Comparison of ENCODE assay signal across 9 cellular contexts in the genomic region with DNA sequence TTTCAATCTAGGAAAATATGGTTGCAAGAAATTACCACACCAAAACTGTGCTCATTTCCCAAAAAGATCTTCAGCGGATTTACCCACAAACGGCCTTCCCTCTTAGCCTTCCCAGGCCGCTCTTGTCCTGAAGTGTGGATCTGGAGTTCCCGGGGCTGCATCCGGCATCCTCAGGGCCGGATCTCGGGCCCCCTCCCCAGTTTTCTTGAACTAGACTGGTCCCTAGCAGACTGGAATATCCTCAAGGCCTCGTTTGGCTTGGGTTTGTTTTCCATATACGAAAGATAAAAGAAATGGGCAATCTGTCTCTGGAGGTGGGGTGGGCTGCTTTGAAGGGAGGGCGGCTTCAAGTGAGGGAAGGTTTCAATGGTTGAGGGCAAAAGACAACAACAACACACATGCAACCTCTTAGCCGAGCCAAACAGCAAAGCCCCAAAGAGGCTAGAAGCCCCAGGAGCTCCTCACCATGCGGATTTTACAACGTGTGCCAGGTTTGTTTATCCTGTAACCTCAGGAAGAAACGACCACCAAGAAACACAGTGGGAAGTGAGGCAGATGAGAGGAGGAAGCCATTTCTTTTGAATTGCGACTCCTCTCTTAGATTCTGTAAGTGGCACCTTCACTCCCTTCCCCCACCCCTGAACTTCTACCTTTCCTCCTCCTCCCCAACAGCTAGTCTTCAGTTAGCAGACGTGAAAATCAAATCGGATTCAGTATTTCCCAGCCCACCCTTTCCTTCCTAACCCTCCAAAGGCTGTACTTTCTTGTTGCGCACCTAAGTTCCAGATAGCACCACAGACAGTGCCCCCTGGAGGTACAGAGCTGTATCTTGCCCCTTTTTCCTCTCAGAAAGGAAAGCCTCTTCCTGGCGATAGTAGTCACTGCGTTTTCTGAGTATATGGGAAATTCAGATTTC. TPM values are rescaled to one million over a fixed set of nuclear protein-coding genes. Genes with fewer than 3 reads are reported as not detected.
DNase-seq lines count a peak whose midpoint lies in the region; ATAC-seq and TF ChIP-seq lines count a peak whose summit lies in the region.
"Had no signal": no experiment of that assay in that cellular context is flagged by ENCODE, and none has a peak within 500 bp of the region (broad histone marks: within the 10 kb centered on the region; RNA-seq: fewer than 3 reads in every experiment).

No MANE protein-coding gene starts in this region.

- intact Hi-C loops in adrenal gland (cut with DNase I) = no loop called here
- intact Hi-C loops in vagina (cut with DNase I) = no loop called here
- intact Hi-C loops in posterior vena cava (cut with DNase I) = no loop called here

- DNase-seq in DND-41 (no peak), hepatocyte (ENCODE audit: low spot score) (peak; percentile 19), adrenal gland (no peak), vagina (ENCODE audit: extremely low spot score in 2 of 2) (no peak), posterior vena cava (ENCODE audit: low spot score) (no peak), COR-L47 (lab: John Stamatoyannopoulos, UW) (no peak)

- H4K20me1 ChIP-seq in DND-41 (ENCODE audit: insufficient read depth, low read length) = no peaks in the 10 kb centered on the region
- no peaks in the 10 kb centered on the region for H4K20me1 ChIP-seq in Loucy (ENCODE audit: insufficient read depth, low read length, poor library complexity, severe bottlenecking)
- no peaks in the 10 kb centered on the region for H4K20me1 ChIP-seq in hepatocyte (ENCODE audit: insufficient read depth, poor library complexity, severe bottlenecking)

- no peak overlapping the region for H3K4me2 ChIP-seq in DND-41 (ENCODE audit: insufficient read depth, low read length)
- no peak overlapping the region for H3K4me2 ChIP-seq in Loucy (ENCODE audit: low read depth, low read length, poor library complexity, severe bottlenecking)
- H3K4me2 ChIP-seq in hepatocyte = no peak overlapping the region

- no peak overlapping the region for H3K27ac ChIP-seq in DND-41 (ENCODE audit: low read length)
- no peak overlapping the region for H3K27ac ChIP-seq in hepatocyte
- H3K27ac ChIP-seq in adrenal gland = no peak overlapping the region
- no peak overlapping the region for H3K27ac ChIP-seq in vagina

- WGBS in hepatocyte (ENCODE audit: low lambda C conversion rate, missing lambda C conversion rate) = 59% methylated on average over 20 of the region's 20 CpGs
- 40 to 54% (median 42%) methylated on average over 20 of the region's 20 CpGs for WGBS in adrenal gland, 4 donors

- TF ChIP-seq POLR2A in adrenal gland (IDR thresholded peaks at IDR 0.05) (no peak), vagina (IDR thresholded peaks at IDR 0.05) (no peak)

- H3K27me3 ChIP-seq in DND-41 (ENCODE audit: insufficient read depth, low read length, poor library complexity) (no peaks in the 10 kb centered on the region), Loucy (ENCODE audit: insufficient read depth, low read length, poor library complexity, severe bottlenecking) (no peaks in the 10 kb centered on the region), hepatocyte (peaks cover 74% of the 10 kb centered on the region), adrenal gland (peaks cover 27% of the 10 kb centered on the region), vagina (no peaks in the 10 kb centered on the region)

- H3K9me3 ChIP-seq in DND-41 (ENCODE audit: insufficient read depth, low read length, severe bottlenecking) (no peaks in the 10 kb centered on the region), Loucy (ENCODE audit: insufficient read depth, low read depth, low read length) (no peaks in the 10 kb centered on the region; the same call in 1 of the 2 replicates), hepatocyte (ENCODE audit: low read depth) (no peaks in the 10 kb centered on the region), adrenal gland (replicated peaks in 1 of 3) (no peaks in the 10 kb centered on the region), vagina (no peaks in the 10 kb centered on the region)

- no peak for ATAC-seq in DND-41 (ENCODE audit: insufficient read depth, low read depth)
- peak; percentile 64 for ATAC-seq in GM21515 (IDR thresholded peaks at IDR 0.05; ENCODE audit: unreplicated experiment)
- ATAC-seq: esophagus mucosa had no signal

- no peaks in the 10 kb centered on the region for H3K36me3 ChIP-seq in DND-41 (ENCODE audit: insufficient read depth, low read length)
- no peaks in the 10 kb centered on the region for H3K36me3 ChIP-seq in Loucy (ENCODE audit: insufficient read depth, low read length)
- no peaks in the 10 kb centered on the region for H3K36me3 ChIP-seq in hepatocyte (replicated peaks; ENCODE audit: insufficient read depth, low read depth)
- H3K36me3 ChIP-seq in adrenal gland (replicated peaks in 1 of 2) = no peaks in the 10 kb centered on the region
- no peaks in the 10 kb centered on the region for H3K36me3 ChIP-seq in vagina

- TF ChIP-seq CTCF in DND-41 (IDR thresholded peaks at IDR 0.05; ENCODE audit: borderline replicate concordance, extremely low read depth, low read length, poor library complexity, severe bottlenecking) (peak; percentile 41), Loucy (conservative IDR thresholded peaks at IDR 0.05; ENCODE audit: low read length) (peak; percentile 48), hepatocyte (IDR thresholded peaks at IDR 0.05; ENCODE audit: poor library complexity) (peak; percentile 41), adrenal gland (IDR thresholded peaks at IDR 0.05) (peak in 3 of 6 experiments; percentile 11 to 20 (median 17)), vagina (IDR thresholded peaks at IDR 0.05) (no peak)

- H3K79me2 ChIP-seq in DND-41 (ENCODE audit: insufficient read depth, low read length) (no peaks in the 10 kb centered on the region), Loucy (ENCODE audit: insufficient read depth, low read length) (no peaks in the 10 kb centered on the region), hepatocyte (no peaks in the 10 kb centered on the region)

- H3K9ac ChIP-seq in DND-41 (ENCODE audit: low read depth, low read length) = no peak overlapping the region
- no peak overlapping the region for H3K9ac ChIP-seq in Loucy (ENCODE audit: low read depth, low read length, poor library complexity, severe bottlenecking)

- H2AFZ ChIP-seq in DND-41 (ENCODE audit: low read depth, low read length) (no peak overlapping the region), Loucy (ENCODE audit: low read length) (no peak overlapping the region), hepatocyte (no peak overlapping the region)

- H3F3A ChIP-seq in Loucy (ENCODE audit: low read depth) = no peaks in the 10 kb centered on the region

- no peak overlapping the region for H3K4me3 ChIP-seq in DND-41 (ENCODE audit: low read depth in 1 of 2, low read length in 2 of 2)
- H3K4me3 ChIP-seq in Loucy (ENCODE audit: low read length, poor library complexity, severe bottlenecking) = no peak overlapping the region
- no peak overlapping the region for H3K4me3 ChIP-seq in hepatocyte
- no peak overlapping the region for H3K4me3 ChIP-seq in adrenal gland
- H3K4me3 ChIP-seq in vagina = no peak overlapping the region

- H3K4me1 ChIP-seq in DND-41 (ENCODE audit: insufficient read depth, low read length) (no peaks in the 10 kb centered on the region), Loucy (ENCODE audit: insufficient read depth, low read length, poor library complexity, severe bottlenecking) (no peaks in the 10 kb centered on the region), hepatocyte (ENCODE audit: insufficient read depth) (no peaks in the 10 kb centered on the region), adrenal gland (replicated peaks in 1 of 2) (no peaks in the 10 kb centered on the region), vagina (peaks cover 6% of the 10 kb centered on the region)

- no peaks in the 10 kb centered on the region for H3K9me2 ChIP-seq in Loucy (replicated peaks; ENCODE audit: low read depth, low read length)
- no peaks in the 10 kb centered on the region for H3K9me2 ChIP-seq in hepatocyte (replicated peaks; ENCODE audit: insufficient read depth)

RNA-seq across cellular contexts. Expression of a gene that starts 2.6 kb away (rescaled TPM):
- 0.30 TPM in 1 of 2 replicates, not detected in the other for total RNA-seq in hepatocyte
- not detected in 2 replicates for polyA plus RNA-seq in hepatocyte
- total RNA-seq in adrenal gland = under 1 TPM in 1 of 8 donors, not detected in 7; 0.51 TPM
- under 1 TPM in 1 of 3 donors, not detected in 2; 0.10 TPM for polyA plus RNA-seq in adrenal gland
- not detected for total RNA-seq in vagina
- total RNA-seq in posterior vena cava = not detected
- total RNA-seq: esophagus mucosa had no signal

RNA-seq across cellular contexts. Expression of a gene that starts 6.6 kb away (rescaled TPM):
- total RNA-seq in hepatocyte (not detected in 2 replicates), adrenal gland (not detected), vagina (not detected), posterior vena cava (not detected)
- polyA plus RNA-seq in hepatocyte (not detected in 2 replicates), adrenal gland (not detected)
- total RNA-seq: esophagus mucosa had no signal

Comparison
In these comparisons a context has a peak if more than half of its experiments do, and no peak if none do; other contexts are left out.
1. CTCF ChIP-seq: peak in DND-41 (single experiment), Loucy (single experiment) and hepatocyte (single experiment); none in vagina (0 of 3).